Comparison of ENCODE assay signal across 19 cellular contexts in genomic region chr15:34329006-34329405, GRCh38. TPM values are rescaled to one million over a fixed set of nuclear protein-coding genes. Genes with fewer than 3 reads are reported as not detected.
DNase-seq lines count a peak whose midpoint lies in the region; ATAC-seq and TF ChIP-seq lines count a peak whose summit lies in the region.
"Had no signal": no experiment of that assay in that cellular context is flagged by ENCODE, and none has a peak within 500 bp of the region (broad histone marks: within the 10 kb centered on the region; RNA-seq: fewer than 3 reads in every experiment).

No MANE protein-coding gene starts in this region.

- in situ Hi-C loops in brain microvascular endothelial cell (cut with HindIII; ENCODE audit: low pct_ligation_motif_present, low sequenced_read_pairs) = loop anchor here (25.0 kb wide), 1 partner anchor 92 kb away; the partner anchor contains the start of gene EMC4

- peaks cover 72% of the 10 kb centered on the region for H3K4me1 Mint-ChIP-seq in activated CD8-positive, alpha-beta memory T cell treated with anti-CD3 and anti-CD28 coated beads, Interleukin-2, amount 10 ng/mL, durations not matched to agents 7 days and 5 days
- peaks cover 67% of the 10 kb centered on the region for H3K4me1 Mint-ChIP-seq in activated CD8-positive, alpha-beta T cell treated with anti-CD3 and anti-CD28 coated beads, Interleukin-2, amount 10 ng/mL, durations not matched to agents 7 days and 5 days (ENCODE audit: low read depth)
- peaks cover 21 to 87% (median 62%) of the 10 kb centered on the region in 4 donors for H3K4me1 Mint-ChIP-seq in naive thymus-derived CD8-positive, alpha-beta T cell

- no peaks in the 10 kb centered on the region for H3K36me3 ChIP-seq in brain microvascular endothelial cell (replicated peaks)
- H3K36me3 ChIP-seq: left lung, SJCRH30, suprapubic skin had no signal

- no peak overlapping the region for H3K27ac ChIP-seq in brain microvascular endothelial cell
- H3K27ac ChIP-seq: left lung, SJCRH30, suprapubic skin had no signal

- peak overlapping the region; percentile 3 for H3K4me3 ChIP-seq in GM12865 (ENCODE audit: low read depth, low read length)
- H3K4me3 ChIP-seq in brain microvascular endothelial cell (ENCODE audit: low read depth, low read length) = no peak overlapping the region
- H3K4me3 ChIP-seq: left lung, SJCRH30, suprapubic skin had no signal

- peak overlapping the region; percentile 78 for H3K27ac Mint-ChIP-seq in activated CD8-positive, alpha-beta memory T cell treated with anti-CD3 and anti-CD28 coated beads, Interleukin-2, amount 10 ng/mL, durations not matched to agents 7 days and 5 days
- H3K27ac Mint-ChIP-seq in activated CD8-positive, alpha-beta T cell treated with anti-CD3 and anti-CD28 coated beads, Interleukin-2, amount 10 ng/mL, durations not matched to agents 7 days and 5 days = peak overlapping the region; percentile 83
- peak overlapping the region; percentile 71 to 95 (median 91) for H3K27ac Mint-ChIP-seq in naive thymus-derived CD8-positive, alpha-beta T cell

- CTCF ChIA-PET in activated CD8-positive, alpha-beta memory T cell treated with anti-CD3 and anti-CD28 coated beads, Interleukin-2, amount 10 ng/mL, durations not matched to agents 7 days and 5 days (lab: Charles Lee) = interaction anchor here (0.7 to 3.0 kb wide), 10 partner anchors 8 to 88 kb away, joined by 3 to 20 read pairs (median 10); partner anchors contain the start of genes LPCAT4, NOP10, NUTM1 and SLC12A6
- CTCF ChIA-PET in activated CD8-positive, alpha-beta T cell treated with anti-CD3 and anti-CD28 coated beads, Interleukin-2, amount 10 ng/mL, durations not matched to agents 7 days and 5 days (lab: Charles Lee) = interaction anchor here (1.2 to 3.8 kb wide), 8 partner anchors 9 to 219 kb away, joined by 3 to 35 read pairs (median 15); partner anchors contain the start of genes LPCAT4, NOP10, NUTM1 and SLC12A6

- H3K9me3 Mint-ChIP-seq in activated CD8-positive, alpha-beta memory T cell treated with anti-CD3 and anti-CD28 coated beads, Interleukin-2, amount 10 ng/mL, durations not matched to agents 7 days and 5 days (ENCODE audit: low read depth) = no peaks in the 10 kb centered on the region
- H3K9me3 Mint-ChIP-seq in activated CD8-positive, alpha-beta T cell treated with anti-CD3 and anti-CD28 coated beads, Interleukin-2, amount 10 ng/mL, durations not matched to agents 7 days and 5 days (ENCODE audit: insufficient read depth) = no peaks in the 10 kb centered on the region
- H3K9me3 Mint-ChIP-seq in naive thymus-derived CD8-positive, alpha-beta T cell = no peaks in the 10 kb centered on the region

- DNase-seq in activated CD8-positive, alpha-beta memory T cell treated with anti-CD3 and anti-CD28 coated beads, Interleukin-2, amount 10 ng/mL, durations not matched to agents 7 days and 5 days = no peak
- DNase-seq in activated CD8-positive, alpha-beta memory T cell treated with anti-CD3 and anti-CD28 coated beads, Interleukin-2, amount 50 U/mL, for 4 hours = no peak
- DNase-seq in GM12865 (ENCODE audit: low read depth) (no peak), brain microvascular endothelial cell (no peak), A172 (ENCODE audit: low spot score) (no peak)
- DNase-seq in activated CD8-positive, alpha-beta T cell treated with anti-CD3 and anti-CD28 coated beads, Interleukin-2, amount 10 ng/mL, durations not matched to agents 7 days and 5 days = no peak
- no peak for DNase-seq in naive thymus-derived CD8-positive, alpha-beta T cell
- DNase-seq: activated CD4-positive, CD25-positive, alpha-beta regulatory T cell treated with anti-CD3 and anti-CD28 coated beads, Interleukin-2, amount 50 U/mL, for 72 hours; glutamatergic neuron; left lung; midbrain; NCI-H2227 treated with DMSO at 0.1 percent for 48 hours; NCI-H774; PC-3; SJCRH30; stimulated activated CD4-positive, alpha-beta T cell treated with anti-CD3 and anti-CD28 coated beads, Interleukin-4, amount 100 ng/mL, for 4 hours had no signal

- H3K27me3 ChIP-seq in brain microvascular endothelial cell (replicated peaks) = no peaks in the 10 kb centered on the region
- H3K27me3 ChIP-seq: left lung, SJCRH30, suprapubic skin had no signal

- no peaks in the 10 kb centered on the region for H3K27me3 Mint-ChIP-seq in activated CD8-positive, alpha-beta memory T cell treated with anti-CD3 and anti-CD28 coated beads, Interleukin-2, amount 10 ng/mL, durations not matched to agents 7 days and 5 days
- no peaks in the 10 kb centered on the region for H3K27me3 Mint-ChIP-seq in activated CD8-positive, alpha-beta T cell treated with anti-CD3 and anti-CD28 coated beads, Interleukin-2, amount 10 ng/mL, durations not matched to agents 7 days and 5 days (ENCODE audit: low read depth)
- H3K27me3 Mint-ChIP-seq in naive thymus-derived CD8-positive, alpha-beta T cell = no peaks in the 10 kb centered on the region

- POLR2A ChIA-PET in activated CD8-positive, alpha-beta T cell treated with anti-CD3 and anti-CD28 coated beads, Interleukin-2, amount 10 ng/mL, durations not matched to agents 7 days and 5 days (lab: Charles Lee) = interaction anchor here (2.2 to 5.7 kb wide), 4 partner anchors 8 to 38 kb away, joined by 9 to 61 read pairs (median 14); partner anchors contain the start of genes LPCAT4, NOP10, NUTM1 and SLC12A6
- POLR2A ChIA-PET in naive thymus-derived CD8-positive, alpha-beta T cell (lab: Charles Lee) = interaction anchor here (0.9 to 15.0 kb wide), 4 partner anchors 7 to 38 kb away, joined by 3 to 215 read pairs (median 28); partner anchors contain the start of genes LPCAT4, NOP10 and SLC12A6

- ATAC-seq in activated CD8-positive, alpha-beta memory T cell treated with anti-CD3 and anti-CD28 coated beads, Interleukin-2, amount 10 ng/mL, durations not matched to agents 7 days and 5 days = no peak
- no peak for ATAC-seq in activated CD8-positive, alpha-beta T cell treated with anti-CD3 and anti-CD28 coated beads, Interleukin-2, amount 10 ng/mL, durations not matched to agents 7 days and 5 days
- ATAC-seq in naive thymus-derived CD8-positive, alpha-beta T cell = no peak
- ATAC-seq in HG02678 (IDR thresholded peaks at IDR 0.05; ENCODE audit: unreplicated experiment) = no peak
- ATAC-seq: left lung, PC-3 had no signal

- H3K36me3 Mint-ChIP-seq in activated CD8-positive, alpha-beta memory T cell treated with anti-CD3 and anti-CD28 coated beads, Interleukin-2, amount 10 ng/mL, durations not matched to agents 7 days and 5 days = peaks cover 6% of the 10 kb centered on the region
- H3K36me3 Mint-ChIP-seq in activated CD8-positive, alpha-beta T cell treated with anti-CD3 and anti-CD28 coated beads, Interleukin-2, amount 10 ng/mL, durations not matched to agents 7 days and 5 days (ENCODE audit: low read depth) = peaks cover 18% of the 10 kb centered on the region
- H3K36me3 Mint-ChIP-seq in naive thymus-derived CD8-positive, alpha-beta T cell = no peaks in the 10 kb centered on the region

- TF ChIP-seq CTCF in GM12865 (IDR thresholded peaks at IDR 0.05; ENCODE audit: insufficient read depth, low read depth, low read length, missing control alignments) (no peak), brain microvascular endothelial cell (IDR thresholded peaks at IDR 0.05; ENCODE audit: low read depth, low read length, missing control alignments) (no peak)

- peak overlapping the region; percentile 11 for H3K4me3 Mint-ChIP-seq in activated CD8-positive, alpha-beta memory T cell treated with anti-CD3 and anti-CD28 coated beads, Interleukin-2, amount 10 ng/mL, durations not matched to agents 7 days and 5 days
- peak overlapping the region; percentile 42 for H3K4me3 Mint-ChIP-seq in activated CD8-positive, alpha-beta T cell treated with anti-CD3 and anti-CD28 coated beads, Interleukin-2, amount 10 ng/mL, durations not matched to agents 7 days and 5 days
- peak overlapping the region; percentile 24 to 81 (median 72) for H3K4me3 Mint-ChIP-seq in naive thymus-derived CD8-positive, alpha-beta T cell

RNA-seq across cellular contexts. Expression of gene SLC12A6, which starts 8.6 kb away (rescaled TPM):
- total RNA-seq in activated CD8-positive, alpha-beta memory T cell treated with anti-CD3 and anti-CD28 coated beads, Interleukin-2, amount 10 ng/mL, durations not matched to agents 7 days and 5 days = 10 to 100 TPM; 28.2 to 55.2 TPM
- 10 to 100 TPM; 24.8 to 25.3 TPM for total RNA-seq in activated CD8-positive, alpha-beta T cell treated with anti-CD3 and anti-CD28 coated beads, Interleukin-2, amount 10 ng/mL, durations not matched to agents 7 days and 5 days
- total RNA-seq in naive thymus-derived CD8-positive, alpha-beta T cell = 100 to 1,000 TPM; 130 to 138 TPM
- polyA plus RNA-seq in naive thymus-derived CD8-positive, alpha-beta T cell = 10 to 100 TPM in 1 of 3 donors, 1 to 10 TPM in 2; 4.0 to 13.3 (median 7.3) TPM
- 5.7 and 7.6 TPM in 2 replicates for total RNA-seq in A172 (2014; rRNA removed; shearing (Covaris generic))

RNA-seq across cellular contexts. Expression of gene NOP10, which starts 13.9 kb away (rescaled TPM):
- total RNA-seq in activated CD8-positive, alpha-beta memory T cell treated with anti-CD3 and anti-CD28 coated beads, Interleukin-2, amount 10 ng/mL, durations not matched to agents 7 days and 5 days = 100 to 1,000 TPM; 166 to 249 TPM
- total RNA-seq in activated CD8-positive, alpha-beta T cell treated with anti-CD3 and anti-CD28 coated beads, Interleukin-2, amount 10 ng/mL, durations not matched to agents 7 days and 5 days = 100 to 1,000 TPM; 180 to 182 TPM
- 10 to 100 TPM; 61.7 to 64.4 TPM for total RNA-seq in naive thymus-derived CD8-positive, alpha-beta T cell
- 100 to 1,000 TPM; 239 to 320 (median 257) TPM for polyA plus RNA-seq in naive thymus-derived CD8-positive, alpha-beta T cell
- total RNA-seq in A172 (2014; rRNA removed; shearing (Covaris generic)) = 341 and 382 TPM in 2 replicates

RNA-seq across cellular contexts. Expression of gene NUTM1, which starts 14.1 kb away (rescaled TPM):
- not detected for total RNA-seq in activated CD8-positive, alpha-beta memory T cell treated with anti-CD3 and anti-CD28 coated beads, Interleukin-2, amount 10 ng/mL, durations not matched to agents 7 days and 5 days
- total RNA-seq in activated CD8-positive, alpha-beta T cell treated with anti-CD3 and anti-CD28 coated beads, Interleukin-2, amount 10 ng/mL, durations not matched to agents 7 days and 5 days = not detected
- not detected for total RNA-seq in naive thymus-derived CD8-positive, alpha-beta T cell
- polyA plus RNA-seq in naive thymus-derived CD8-positive, alpha-beta T cell = not detected
- not detected in 2 replicates for total RNA-seq in A172 (2014; rRNA removed; shearing (Covaris generic))
- total RNA-seq: left lung, renal cortical epithelial cell had no signal

RNA-seq across cellular contexts. Expression of gene LPCAT4, which starts 38.0 kb away (rescaled TPM):
- total RNA-seq in activated CD8-positive, alpha-beta memory T cell treated with anti-CD3 and anti-CD28 coated beads, Interleukin-2, amount 10 ng/mL, durations not matched to agents 7 days and 5 days = 100 to 1,000 TPM; 126 to 128 TPM
- 100 to 1,000 TPM; 106 to 115 TPM for total RNA-seq in activated CD8-positive, alpha-beta T cell treated with anti-CD3 and anti-CD28 coated beads, Interleukin-2, amount 10 ng/mL, durations not matched to agents 7 days and 5 days
- 10 to 100 TPM; 63.9 to 66.3 TPM for total RNA-seq in naive thymus-derived CD8-positive, alpha-beta T cell
- polyA plus RNA-seq in naive thymus-derived CD8-positive, alpha-beta T cell = 10 to 100 TPM in 1 of 3 donors, 1 to 10 TPM in 2; 5.3 to 10.4 (median 8.2) TPM
- 8.9 and 9.8 TPM in 2 replicates for total RNA-seq in A172 (2014; rRNA removed; shearing (Covaris generic))

Comparison
In these comparisons a context has a peak if more than half of its experiments do, and no peak if none do; other contexts are left out.
1. H3K4me3 Mint-ChIP-seq: peak in every context shown above with its lines; median percentile 72 in naive thymus-derived CD8-positive, alpha-beta T cell; 42 in activated CD8-positive, alpha-beta T cell treated with anti-CD3 and anti-CD28 coated beads, Interleukin-2, amount 10 ng/mL, durations not matched to agents 7 days and 5 days; 11 in activated CD8-positive, alpha-beta memory T cell treated with anti-CD3 and anti-CD28 coated beads, Interleukin-2, amount 10 ng/mL, durations not matched to agents 7 days and 5 days.